In genomic region chr10:101029520-101030309, GRCh38 we compare ENCODE assay signal across 14 cellular contexts. TPM values are rescaled to one million over a fixed set of nuclear protein-coding genes. Genes with fewer than 3 reads are reported as not detected.
DNase-seq lines count a peak whose midpoint lies in the region; ATAC-seq and TF ChIP-seq lines count a peak whose summit lies in the region.
"Had no signal": no experiment of that assay in that cellular context is flagged by ENCODE, and none has a peak within 500 bp of the region (broad histone marks: within the 10 kb centered on the region; RNA-seq: fewer than 3 reads in every experiment).

No MANE protein-coding gene starts in this region.

- H3K27ac ChIP-seq in upper lobe of right lung: no peak overlapping the region

- no peak overlapping the region for H3K4me3 ChIP-seq in foreskin fibroblast (ENCODE audit: low read depth in 1 of 2, low read length in 2 of 2)
- H3K4me3 ChIP-seq in upper lobe of right lung: no peak overlapping the region

- intact Hi-C loops in left cardiac atrium (cut with DNase I): no loop called here
- intact Hi-C loops in Right ventricle myocardium superior (cut with DNase I): no loop called here
- intact Hi-C loops in upper lobe of right lung (cut with DNase I): loop anchor here (5.0 kb wide), 1 partner anchor 38 kb away; no protein-coding TSS in a partner anchor

- ATAC-seq in left cardiac atrium: no peak
- no peak for ATAC-seq in Right ventricle myocardium superior (ENCODE audit: poor library complexity)
- ATAC-seq in GM18858 (IDR thresholded peaks at IDR 0.05; ENCODE audit: unreplicated experiment): no peak
- ATAC-seq in upper lobe of right lung: no peak
- ATAC-seq: activated T-helper 17 cell treated with anti-CD3 and anti-CD28 coated beads, Interleukin-2, amount 50 U/mL, for 72 hours had no signal

- peak; percentile 2 for TF ChIP-seq CTCF in foreskin fibroblast (IDR thresholded peaks at IDR 0.05; ENCODE audit: low read depth, low read length)
- no peak for TF ChIP-seq CTCF in upper lobe of right lung (IDR thresholded peaks at IDR 0.05)

- peaks cover 13% of the 10 kb centered on the region for H3K4me1 ChIP-seq in upper lobe of right lung

- H3K9me3 ChIP-seq in upper lobe of right lung: no peaks in the 10 kb centered on the region
- H3K9me3 ChIP-seq: esophagus squamous epithelium, spleen had no signal

- peak; percentile 34 for DNase-seq in left cardiac atrium
- no peak for DNase-seq in Right ventricle myocardium superior
- DNase-seq in SK-N-DZ (ENCODE audit: low spot score): peak; percentile 63
- DNase-seq in foreskin fibroblast: no peak
- DNase-seq in upper lobe of right lung: no peak
- no peak for DNase-seq in stimulated activated CD4-positive, alpha-beta T cell treated with anti-CD3 and anti-CD28 coated beads, Interleukin-4, amount 100 ng/mL, for 24 hours
- no peak for DNase-seq in central memory CD4-positive, alpha-beta T cell
- DNase-seq: activated CD4-positive, alpha-beta T cell treated with anti-CD3 and anti-CD28 coated beads for 1 hour; esophagus squamous epithelium; kidney; NCI-H1092; spleen had no signal

- H3K36me3 ChIP-seq in upper lobe of right lung: peaks cover 2% of the 10 kb centered on the region

- H3K27me3 ChIP-seq in upper lobe of right lung: no peaks in the 10 kb centered on the region

RNA-seq across cellular contexts. Expression of gene PDZD7, which starts 1.2 kb away (rescaled TPM):
- total RNA-seq in left cardiac atrium: under 1 TPM; 0.44 to 0.50 TPM
- 0.38 TPM for total RNA-seq in Right ventricle myocardium superior
- polyA plus RNA-seq in SK-N-DZ (2014; cell fraction: cytosol; rRNA removed): 9.9 and 10.1 TPM in 2 replicates
- polyA plus RNA-seq in SK-N-DZ (2014; cell fraction: nucleus; rRNA removed): 28.3 and 32.8 TPM in 2 replicates
- 1.6 TPM for total RNA-seq in upper lobe of right lung

RNA-seq across cellular contexts. Expression of gene SFXN3, which starts 1.3 kb away (rescaled TPM):
- total RNA-seq in left cardiac atrium (10 to 100 TPM; 22.8 to 28.9 TPM), Right ventricle myocardium superior (11.4 TPM), upper lobe of right lung (49.2 TPM)
- polyA plus RNA-seq in SK-N-DZ (2014; cell fraction: cytosol; rRNA removed): 27.7 and 40.4 TPM in 2 replicates
- polyA plus RNA-seq in SK-N-DZ (2014; cell fraction: nucleus; rRNA removed): 45.4 and 66.2 TPM in 2 replicates

RNA-seq across cellular contexts. Expression of gene LZTS2, which starts 30.1 kb away (rescaled TPM):
- total RNA-seq in left cardiac atrium (10 to 100 TPM; 43.9 to 47.7 TPM), Right ventricle myocardium superior (39.1 TPM), upper lobe of right lung (50.0 TPM)
- 84.2 and 97.5 TPM in 2 replicates for polyA plus RNA-seq in SK-N-DZ (2014; cell fraction: cytosol; rRNA removed)
- 135 and 146 TPM in 2 replicates for polyA plus RNA-seq in SK-N-DZ (2014; cell fraction: nucleus; rRNA removed)

RNA-seq across cellular contexts. Expression of gene KAZALD1, which starts 32.1 kb away (rescaled TPM):
- total RNA-seq in left cardiac atrium: 1 to 10 TPM; 7.1 to 7.2 TPM
- 5.0 TPM for total RNA-seq in Right ventricle myocardium superior
- 10.9 and 11.8 TPM in 2 replicates for polyA plus RNA-seq in SK-N-DZ (2014; cell fraction: cytosol; rRNA removed)
- polyA plus RNA-seq in SK-N-DZ (2014; cell fraction: nucleus; rRNA removed): 10.5 and 16.3 TPM in 2 replicates
- total RNA-seq in upper lobe of right lung: 8.4 TPM

RNA-seq across cellular contexts. Expression of gene TWNK, which starts 42.4 kb away (rescaled TPM):
- total RNA-seq in left cardiac atrium (1 to 10 TPM; 4.8 to 6.5 TPM), Right ventricle myocardium superior (6.4 TPM), upper lobe of right lung (6.5 TPM)
- polyA plus RNA-seq in SK-N-DZ (2014; cell fraction: cytosol; rRNA removed): 15.5 and 19.5 TPM in 2 replicates
- polyA plus RNA-seq in SK-N-DZ (2014; cell fraction: nucleus; rRNA removed): 10.5 and 23.3 TPM in 2 replicates

Comparison
In these comparisons a context has a peak if more than half of its experiments do, and no peak if none do; other contexts are left out.
1. DNase-seq: peak in left cardiac atrium (single experiment) and SK-N-DZ (single experiment); none in Right ventricle myocardium superior (single experiment), foreskin fibroblast (0 of 2), upper lobe of right lung (single experiment), stimulated activated CD4-positive, alpha-beta T cell treated with anti-CD3 and anti-CD28 coated beads, Interleukin-4, amount 100 ng/mL, for 24 hours (single experiment) and central memory CD4-positive, alpha-beta T cell (single experiment).